7 cellular contexts compared by ENCODE assay signal in the genomic region with DNA sequence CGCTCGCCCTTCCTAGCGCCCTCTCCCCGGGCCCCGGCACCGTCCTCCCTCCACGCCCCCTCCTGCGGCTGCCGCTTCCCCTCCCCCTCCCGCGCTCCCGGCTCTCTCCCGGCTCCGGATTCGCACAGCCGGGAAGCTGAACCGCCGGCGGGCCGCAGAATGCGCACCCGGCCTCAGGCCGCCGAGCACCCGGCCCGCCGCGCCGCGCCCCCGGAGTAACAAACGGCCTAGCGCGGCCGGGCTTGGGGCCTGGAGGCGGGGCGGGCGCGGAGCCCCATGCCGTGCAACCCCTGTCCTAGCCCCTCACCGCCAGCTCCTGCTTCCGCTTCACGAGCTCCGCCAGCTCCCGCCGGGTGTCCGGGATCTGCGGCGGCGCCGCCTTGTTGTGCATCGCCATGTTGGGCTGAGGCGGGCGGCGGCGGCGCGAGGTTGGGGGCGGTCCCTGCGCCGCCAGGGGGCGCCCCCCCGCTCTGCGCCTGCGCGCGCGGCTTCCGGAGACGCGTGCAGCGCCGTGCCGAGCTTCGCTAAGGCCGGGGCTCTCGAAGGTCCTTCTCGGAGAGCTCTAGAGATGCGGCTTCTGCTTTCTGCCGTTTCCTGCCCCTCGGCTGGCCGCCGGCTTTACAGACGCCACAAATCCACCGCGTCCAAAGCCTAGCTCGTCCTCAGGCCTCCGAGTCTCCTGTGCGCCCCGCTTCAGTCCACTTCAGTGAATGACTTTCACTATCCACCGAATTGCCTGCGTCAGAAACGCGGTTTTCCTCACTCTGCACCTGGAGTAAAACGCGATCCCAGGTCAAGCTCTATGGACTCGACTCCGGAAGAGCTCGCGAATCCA. TPM values are rescaled to one million over a fixed set of nuclear protein-coding genes. Genes with fewer than 3 reads are reported as not detected.
DNase-seq lines count a peak whose midpoint lies in the region; ATAC-seq and TF ChIP-seq lines count a peak whose summit lies in the region.

A gene (minus strand): TSS at position 417 of the 835 bp plus-strand sequence. CDS start 20 bp downstream, at position 397.

- ATAC-seq in HG02798 (IDR thresholded peaks at IDR 0.05; ENCODE audit: poor library complexity, unreplicated experiment) (peak; percentile 92), sciatic nerve (peak; percentile 98)

- DNase-seq in NCI-H1417 treated with DMSO at 0.1 percent for 48 hours (lab: John Stamatoyannopoulos, UW): peak; percentile 44
- peak; percentile 85 for DNase-seq in T1000 (lab: John Stamatoyannopoulos, UW)
- DNase-seq in astrocyte of the hippocampus (ENCODE audit: low read depth, low spot score): peak; percentile 96
- peak in 50 of 51 donors; percentile 11 to 87 (median 68) for DNase-seq in hypothalamus (lab: John Stamatoyannopoulos, UW)
- peak; percentile 88 for DNase-seq in sciatic nerve (ENCODE audit: low spot score)

- intact Hi-C loops in sciatic nerve (cut with DNase I): no loop called here

- peak; percentile 85 for TF ChIP-seq POLR2A in GM15510 (IDR thresholded peaks at IDR 0.05; ENCODE audit: borderline replicate concordance, extremely low read depth, insufficient read length)

RNA-seq across cellular contexts. Expression of the gene that starts here (rescaled TPM):
- 52.7 TPM for total RNA-seq in sciatic nerve

Comparison
In these comparisons a context has a peak if more than half of its experiments do, and no peak if none do; other contexts are left out.
1. Peak in every context shown above with its lines: DNase-seq and ATAC-seq.
2. DNase-seq: peak in every context shown above with its lines; median percentile 96 in astrocyte of the hippocampus; 88 in sciatic nerve; 85 in T1000; 68 in hypothalamus; 44 in NCI-H1417 treated with DMSO at 0.1 percent for 48 hours.